Comparison of ENCODE assay signal across 1 cellular context in the genomic region with DNA sequence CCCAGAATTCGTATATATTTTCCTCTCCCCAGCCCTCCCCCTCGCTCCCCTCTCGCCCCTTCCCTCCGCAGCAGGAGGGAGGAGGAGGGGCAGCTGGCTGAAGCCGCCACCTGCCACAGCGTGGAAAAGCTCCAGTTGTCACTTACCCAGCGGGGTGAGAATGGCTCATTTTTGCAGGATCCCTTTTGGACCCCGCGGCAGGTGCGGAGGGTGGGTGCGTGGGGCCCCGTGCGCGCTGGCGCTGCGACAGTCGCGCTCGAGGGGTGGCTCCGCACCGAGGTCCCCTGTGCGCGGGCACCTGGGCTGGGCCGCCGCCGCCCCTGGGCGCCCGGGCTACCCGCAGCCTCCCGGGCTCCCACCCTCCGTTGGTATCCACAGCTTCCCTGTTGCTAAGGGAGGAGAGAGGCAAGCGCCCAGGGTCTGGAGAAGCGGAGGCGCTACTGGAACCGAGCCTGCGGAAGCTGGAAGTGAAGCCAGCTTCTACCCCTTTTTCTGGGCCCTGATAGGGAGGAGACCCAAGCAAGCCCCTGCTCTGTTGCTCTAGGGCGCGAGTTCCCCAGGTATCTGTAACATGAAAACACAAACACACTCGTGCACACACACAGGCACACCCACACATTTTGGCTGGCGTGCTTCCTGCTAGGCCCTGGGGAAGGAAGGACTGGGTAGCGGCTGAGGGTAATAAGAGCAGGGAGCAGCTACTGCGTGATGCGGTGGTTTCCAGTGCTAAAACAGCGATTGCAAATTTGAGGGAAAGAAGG.
TF ChIP-seq lines count a peak whose summit lies in the region.

A gene with protein sequence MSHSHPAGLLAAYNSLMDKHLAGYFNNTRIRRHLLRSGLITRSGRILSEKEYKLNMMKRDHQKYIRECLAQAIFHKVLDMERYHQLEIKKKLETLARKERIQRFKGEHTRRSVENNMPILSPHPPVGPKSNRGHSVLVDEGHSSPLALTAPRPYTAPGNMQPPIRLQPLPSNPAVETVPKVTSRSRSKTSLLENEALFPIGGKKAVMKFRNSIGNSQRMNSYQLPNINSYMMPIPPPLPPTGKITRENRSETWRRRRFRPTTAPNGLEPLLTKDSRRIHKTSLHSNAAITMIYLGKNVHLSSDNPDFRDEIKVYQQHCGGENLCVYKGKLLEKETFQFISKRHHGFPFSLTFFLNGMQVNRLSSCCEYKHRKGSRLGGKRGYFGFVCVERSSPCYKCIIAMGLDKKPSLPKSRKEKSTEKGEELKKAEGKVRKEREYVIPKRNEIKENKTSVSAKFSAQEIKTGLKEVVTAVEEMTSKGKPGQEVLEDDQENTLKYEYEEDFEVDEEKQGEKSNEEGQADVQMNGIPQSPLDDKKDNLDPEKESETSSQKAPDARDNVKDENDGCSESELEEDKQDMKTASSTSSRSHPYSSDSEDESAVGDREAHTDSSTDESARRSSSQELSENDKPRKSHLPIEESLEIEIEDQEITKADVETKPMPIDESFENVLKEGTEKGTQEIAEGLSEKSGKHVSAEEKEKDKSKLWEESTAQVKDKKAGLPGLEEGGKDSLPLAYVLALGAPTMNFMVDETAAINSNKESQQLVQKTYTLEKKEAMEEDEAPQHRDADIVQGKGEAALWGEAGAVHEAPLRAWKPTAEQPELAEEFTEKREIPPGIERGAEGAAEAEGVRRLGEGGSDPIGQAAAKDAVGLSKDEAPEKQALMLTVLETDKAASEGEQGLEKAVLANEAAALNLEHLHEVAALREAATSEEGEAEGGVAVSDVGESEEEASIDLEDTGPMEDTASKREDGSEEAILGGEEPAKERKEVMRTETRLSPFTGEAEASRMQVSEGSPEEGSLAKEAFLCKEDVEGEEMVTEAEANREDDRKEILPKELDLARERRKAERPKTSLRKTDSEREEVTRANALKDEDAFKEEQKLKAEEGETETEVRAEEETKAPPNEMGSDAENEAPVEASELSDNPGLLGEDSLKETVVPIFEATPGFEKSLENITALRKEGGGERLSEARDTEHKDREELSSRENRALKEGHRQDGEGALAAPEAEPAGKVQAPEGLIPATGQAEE (N-terminal part only) (minus strand): TSS at position 442 of the 761 bp plus-strand sequence. CDS start 273 bp downstream, at position 169.

TF ChIP-seq in GM23338, 12 proteins besides CTCF, POLR2A, EP300 and RAD21 (continued from another document):
- TF ChIP-seq, protein P1, sequence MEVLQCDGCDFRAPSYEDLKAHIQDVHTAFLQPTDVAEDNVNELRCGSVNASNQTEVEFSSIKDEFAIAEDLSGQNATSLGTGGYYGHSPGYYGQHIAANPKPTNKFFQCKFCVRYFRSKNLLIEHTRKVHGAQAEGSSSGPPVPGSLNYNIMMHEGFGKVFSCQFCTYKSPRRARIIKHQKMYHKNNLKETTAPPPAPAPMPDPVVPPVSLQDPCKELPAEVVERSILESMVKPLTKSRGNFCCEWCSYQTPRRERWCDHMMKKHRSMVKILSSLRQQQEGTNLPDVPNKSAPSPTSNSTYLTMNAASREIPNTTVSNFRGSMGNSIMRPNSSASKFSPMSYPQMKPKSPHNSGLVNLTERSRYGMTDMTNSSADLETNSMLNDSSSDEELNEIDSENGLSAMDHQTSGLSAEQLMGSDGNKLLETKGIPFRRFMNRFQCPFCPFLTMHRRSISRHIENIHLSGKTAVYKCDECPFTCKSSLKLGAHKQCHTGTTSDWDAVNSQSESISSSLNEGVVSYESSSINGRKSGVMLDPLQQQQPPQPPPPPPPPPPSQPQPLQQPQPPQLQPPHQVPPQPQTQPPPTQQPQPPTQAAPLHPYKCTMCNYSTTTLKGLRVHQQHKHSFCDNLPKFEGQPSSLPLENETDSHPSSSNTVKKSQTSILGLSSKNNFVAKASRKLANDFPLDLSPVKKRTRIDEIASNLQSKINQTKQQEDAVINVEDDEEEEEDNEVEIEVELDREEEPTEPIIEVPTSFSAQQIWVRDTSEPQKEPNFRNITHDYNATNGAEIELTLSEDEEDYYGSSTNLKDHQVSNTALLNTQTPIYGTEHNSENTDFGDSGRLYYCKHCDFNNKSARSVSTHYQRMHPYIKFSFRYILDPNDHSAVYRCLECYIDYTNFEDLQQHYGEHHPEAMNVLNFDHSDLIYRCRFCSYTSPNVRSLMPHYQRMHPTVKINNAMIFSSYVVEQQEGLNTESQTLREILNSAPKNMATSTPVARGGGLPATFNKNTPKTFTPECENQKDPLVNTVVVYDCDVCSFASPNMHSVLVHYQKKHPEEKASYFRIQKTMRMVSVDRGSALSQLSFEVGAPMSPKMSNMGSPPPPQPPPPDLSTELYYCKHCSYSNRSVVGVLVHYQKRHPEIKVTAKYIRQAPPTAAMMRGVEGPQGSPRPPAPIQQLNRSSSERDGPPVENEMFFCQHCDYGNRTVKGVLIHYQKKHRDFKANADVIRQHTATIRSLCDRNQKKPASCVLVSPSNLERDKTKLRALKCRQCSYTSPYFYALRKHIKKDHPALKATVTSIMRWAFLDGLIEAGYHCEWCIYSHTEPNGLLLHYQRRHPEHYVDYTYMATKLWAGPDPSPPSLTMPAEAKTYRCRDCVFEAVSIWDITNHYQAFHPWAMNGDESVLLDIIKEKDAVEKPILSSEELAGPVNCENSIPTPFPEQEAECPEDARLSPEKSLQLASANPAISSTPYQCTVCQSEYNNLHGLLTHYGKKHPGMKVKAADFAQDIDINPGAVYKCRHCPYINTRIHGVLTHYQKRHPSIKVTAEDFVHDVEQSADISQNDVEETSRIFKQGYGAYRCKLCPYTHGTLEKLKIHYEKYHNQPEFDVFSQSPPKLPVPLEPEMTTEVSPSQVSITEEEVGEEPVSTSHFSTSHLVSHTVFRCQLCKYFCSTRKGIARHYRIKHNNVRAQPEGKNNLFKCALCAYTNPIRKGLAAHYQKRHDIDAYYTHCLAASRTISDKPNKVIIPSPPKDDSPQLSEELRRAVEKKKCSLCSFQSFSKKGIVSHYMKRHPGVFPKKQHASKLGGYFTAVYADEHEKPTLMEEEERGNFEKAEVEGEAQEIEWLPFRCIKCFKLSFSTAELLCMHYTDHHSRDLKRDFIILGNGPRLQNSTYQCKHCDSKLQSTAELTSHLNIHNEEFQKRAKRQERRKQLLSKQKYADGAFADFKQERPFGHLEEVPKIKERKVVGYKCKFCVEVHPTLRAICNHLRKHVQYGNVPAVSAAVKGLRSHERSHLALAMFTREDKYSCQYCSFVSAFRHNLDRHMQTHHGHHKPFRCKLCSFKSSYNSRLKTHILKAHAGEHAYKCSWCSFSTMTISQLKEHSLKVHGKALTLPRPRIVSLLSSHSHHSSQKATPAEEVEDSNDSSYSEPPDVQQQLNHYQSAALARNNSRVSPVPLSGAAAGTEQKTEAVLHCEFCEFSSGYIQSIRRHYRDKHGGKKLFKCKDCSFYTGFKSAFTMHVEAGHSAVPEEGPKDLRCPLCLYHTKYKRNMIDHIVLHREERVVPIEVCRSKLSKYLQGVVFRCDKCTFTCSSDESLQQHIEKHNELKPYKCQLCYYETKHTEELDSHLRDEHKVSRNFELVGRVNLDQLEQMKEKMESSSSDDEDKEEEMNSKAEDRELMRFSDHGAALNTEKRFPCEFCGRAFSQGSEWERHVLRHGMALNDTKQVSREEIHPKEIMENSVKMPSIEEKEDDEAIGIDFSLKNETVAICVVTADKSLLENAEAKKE (CRISPR knock-in tag; IDR thresholded peaks at IDR 0.05) = no peak
- no peak for TF ChIP-seq CREB1 (CRISPR knock-in tag; IDR thresholded peaks at IDR 0.05; ENCODE audit: low read depth)
- TF ChIP-seq ZNF114 (CRISPR knock-in tag; IDR thresholded peaks at IDR 0.05) = no peak
- no peak for TF ChIP-seq EZH2 (IDR thresholded peaks at IDR 0.05; ENCODE audit: low read depth, unreplicated experiment)
- no peak for TF ChIP-seq POLR2AphosphoS5 (IDR thresholded peaks at IDR 0.05; ENCODE audit: low read depth)
- TF ChIP-seq, protein P2, sequence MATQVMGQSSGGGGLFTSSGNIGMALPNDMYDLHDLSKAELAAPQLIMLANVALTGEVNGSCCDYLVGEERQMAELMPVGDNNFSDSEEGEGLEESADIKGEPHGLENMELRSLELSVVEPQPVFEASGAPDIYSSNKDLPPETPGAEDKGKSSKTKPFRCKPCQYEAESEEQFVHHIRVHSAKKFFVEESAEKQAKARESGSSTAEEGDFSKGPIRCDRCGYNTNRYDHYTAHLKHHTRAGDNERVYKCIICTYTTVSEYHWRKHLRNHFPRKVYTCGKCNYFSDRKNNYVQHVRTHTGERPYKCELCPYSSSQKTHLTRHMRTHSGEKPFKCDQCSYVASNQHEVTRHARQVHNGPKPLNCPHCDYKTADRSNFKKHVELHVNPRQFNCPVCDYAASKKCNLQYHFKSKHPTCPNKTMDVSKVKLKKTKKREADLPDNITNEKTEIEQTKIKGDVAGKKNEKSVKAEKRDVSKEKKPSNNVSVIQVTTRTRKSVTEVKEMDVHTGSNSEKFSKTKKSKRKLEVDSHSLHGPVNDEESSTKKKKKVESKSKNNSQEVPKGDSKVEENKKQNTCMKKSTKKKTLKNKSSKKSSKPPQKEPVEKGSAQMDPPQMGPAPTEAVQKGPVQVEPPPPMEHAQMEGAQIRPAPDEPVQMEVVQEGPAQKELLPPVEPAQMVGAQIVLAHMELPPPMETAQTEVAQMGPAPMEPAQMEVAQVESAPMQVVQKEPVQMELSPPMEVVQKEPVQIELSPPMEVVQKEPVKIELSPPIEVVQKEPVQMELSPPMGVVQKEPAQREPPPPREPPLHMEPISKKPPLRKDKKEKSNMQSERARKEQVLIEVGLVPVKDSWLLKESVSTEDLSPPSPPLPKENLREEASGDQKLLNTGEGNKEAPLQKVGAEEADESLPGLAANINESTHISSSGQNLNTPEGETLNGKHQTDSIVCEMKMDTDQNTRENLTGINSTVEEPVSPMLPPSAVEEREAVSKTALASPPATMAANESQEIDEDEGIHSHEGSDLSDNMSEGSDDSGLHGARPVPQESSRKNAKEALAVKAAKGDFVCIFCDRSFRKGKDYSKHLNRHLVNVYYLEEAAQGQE (IDR thresholded peaks at IDR 0.05; ENCODE audit: unreplicated experiment) = no peak
- no peak for TF ChIP-seq EZH2phosphoT487 (IDR thresholded peaks at IDR 0.05; ENCODE audit: unreplicated experiment)
- no peak for TF ChIP-seq STAT1 (IDR thresholded peaks at IDR 0.05; ENCODE audit: unreplicated experiment)
- TF ChIP-seq, protein P3, sequence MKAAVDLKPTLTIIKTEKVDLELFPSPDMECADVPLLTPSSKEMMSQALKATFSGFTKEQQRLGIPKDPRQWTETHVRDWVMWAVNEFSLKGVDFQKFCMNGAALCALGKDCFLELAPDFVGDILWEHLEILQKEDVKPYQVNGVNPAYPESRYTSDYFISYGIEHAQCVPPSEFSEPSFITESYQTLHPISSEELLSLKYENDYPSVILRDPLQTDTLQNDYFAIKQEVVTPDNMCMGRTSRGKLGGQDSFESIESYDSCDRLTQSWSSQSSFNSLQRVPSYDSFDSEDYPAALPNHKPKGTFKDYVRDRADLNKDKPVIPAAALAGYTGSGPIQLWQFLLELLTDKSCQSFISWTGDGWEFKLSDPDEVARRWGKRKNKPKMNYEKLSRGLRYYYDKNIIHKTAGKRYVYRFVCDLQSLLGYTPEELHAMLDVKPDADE (IDR thresholded peaks at IDR 0.05) = no peak
- TF ChIP-seq ZNF331 (CRISPR knock-in tag; IDR thresholded peaks at IDR 0.05; ENCODE audit: low read depth) = no peak
